1 cellular context compared by ENCODE assay signal in the genomic region with DNA sequence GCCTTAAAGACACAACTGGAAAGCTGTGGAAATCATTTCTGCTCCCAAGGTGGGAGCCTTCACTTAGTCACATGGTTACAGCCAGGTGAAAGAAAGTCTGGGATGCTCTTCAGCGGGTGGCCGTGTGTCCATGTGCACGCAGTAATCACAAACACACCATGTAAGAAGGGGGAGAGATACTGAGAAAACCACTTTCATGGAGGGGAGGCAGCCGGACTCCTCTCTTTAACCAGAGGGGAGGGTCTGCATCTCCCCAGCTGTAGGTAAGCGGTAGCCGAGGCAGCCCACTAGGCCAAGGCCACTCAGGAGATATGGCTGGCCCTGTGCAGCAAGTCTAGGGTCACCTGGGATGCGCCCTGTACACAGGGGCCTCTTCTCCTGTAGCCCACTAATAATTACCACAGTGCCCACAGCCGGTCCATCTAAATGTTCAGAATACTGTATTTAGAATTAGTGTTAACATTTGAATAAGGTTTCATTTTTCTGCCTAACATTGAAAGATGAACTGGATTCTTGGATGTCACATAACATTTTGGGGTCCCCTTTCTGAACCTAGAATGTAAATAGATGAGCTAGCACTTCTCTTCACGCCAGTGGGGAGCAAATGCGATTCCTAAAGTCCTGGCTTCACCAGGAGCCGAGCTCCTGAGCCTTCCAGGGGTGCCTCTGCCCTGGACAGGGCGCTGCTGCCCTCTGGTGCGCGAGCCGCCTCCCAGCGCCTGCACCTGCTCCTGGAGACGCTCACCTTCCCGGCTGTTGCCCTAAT.
TF ChIP-seq lines count a peak whose summit lies in the region.

No MANE protein-coding gene starts in this region.

TF ChIP-seq in H1, 55 proteins besides CTCF, POLR2A, EP300 and RAD21:
- TF ChIP-seq EGR1 (IDR thresholded peaks at IDR 0.05; ENCODE audit: borderline replicate concordance, low read depth, low read length) (no peak), TEAD4 (IDR thresholded peaks at IDR 0.05; ENCODE audit: low read depth, low read length) (no peak), CBX8 (IDR thresholded peaks at IDR 0.05; ENCODE audit: borderline replicate concordance, low read depth, low read length) (no peak), BACH1 (IDR thresholded peaks at IDR 0.05; ENCODE audit: low read length) (no peak), SAP30 (IDR thresholded peaks at IDR 0.05; ENCODE audit: insufficient read depth, insufficient replicate concordance, low read length) (no peak), TCF12 (IDR thresholded peaks at IDR 0.05; ENCODE audit: low read depth, low read length) (peak; percentile 59; the same call in 1 of the 2 replicates), YY1 (IDR thresholded peaks at IDR 0.05; ENCODE audit: low read depth, low read length) (0 out of 2 replicates have a peak, but pooled peaks have one; percentile 23), CREB1 (IDR thresholded peaks at IDR 0.05) (no peak), SIN3A (conservative IDR thresholded peaks at IDR 0.05 in 1 of 2, IDR thresholded peaks at IDR 0.05 in 1 of 2; ENCODE audit: low read depth in 1 of 2, low read length in 2 of 2) (no peak; a peak in 1 of 4 replicates), TAF1 (IDR thresholded peaks at IDR 0.05; ENCODE audit: low read depth, low read length) (no peak)
- TF ChIP-seq, protein P1, sequence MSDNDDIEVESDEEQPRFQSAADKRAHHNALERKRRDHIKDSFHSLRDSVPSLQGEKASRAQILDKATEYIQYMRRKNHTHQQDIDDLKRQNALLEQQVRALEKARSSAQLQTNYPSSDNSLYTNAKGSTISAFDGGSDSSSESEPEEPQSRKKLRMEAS (IDR thresholded peaks at IDR 0.05), result peak; percentile 56
- TF ChIP-seq, protein P2, sequence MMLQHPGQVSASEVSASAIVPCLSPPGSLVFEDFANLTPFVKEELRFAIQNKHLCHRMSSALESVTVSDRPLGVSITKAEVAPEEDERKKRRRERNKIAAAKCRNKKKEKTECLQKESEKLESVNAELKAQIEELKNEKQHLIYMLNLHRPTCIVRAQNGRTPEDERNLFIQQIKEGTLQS (IDR thresholded peaks at IDR 0.05; ENCODE audit: insufficient read depth, low read depth, low read length), result peak; percentile 16; the same call in 1 of the 2 replicates
- TF ChIP-seq, protein P3, sequence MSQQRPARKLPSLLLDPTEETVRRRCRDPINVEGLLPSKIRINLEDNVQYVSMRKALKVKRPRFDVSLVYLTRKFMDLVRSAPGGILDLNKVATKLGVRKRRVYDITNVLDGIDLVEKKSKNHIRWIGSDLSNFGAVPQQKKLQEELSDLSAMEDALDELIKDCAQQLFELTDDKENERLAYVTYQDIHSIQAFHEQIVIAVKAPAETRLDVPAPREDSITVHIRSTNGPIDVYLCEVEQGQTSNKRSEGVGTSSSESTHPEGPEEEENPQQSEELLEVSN (IDR thresholded peaks at IDR 0.05), result no peak
